10 cellular contexts compared by ENCODE assay signal in genomic region chr2:8633735-8634313, GRCh38. TPM values are rescaled to one million over a fixed set of nuclear protein-coding genes. Genes with fewer than 3 reads are reported as not detected.
DNase-seq lines count a peak whose midpoint lies in the region; ATAC-seq lines count a peak whose summit lies in the region.
"Had no signal": no experiment of that assay in that cellular context is flagged by ENCODE, and none has a peak within 500 bp of the region (broad histone marks: within the 10 kb centered on the region; RNA-seq: fewer than 3 reads in every experiment).

No MANE protein-coding gene starts in this region.

- no peak for ATAC-seq in central memory CD8-positive, alpha-beta T cell (replicated peaks; ENCODE audit: extremely low read depth, poor library complexity, severe bottlenecking)
- no peak for ATAC-seq in HG02763 (IDR thresholded peaks at IDR 0.05; ENCODE audit: unreplicated experiment)

- no peaks in the 10 kb centered on the region for H3K9me3 Mint-ChIP-seq in central memory CD8-positive, alpha-beta T cell
- H3K9me3 Mint-ChIP-seq: activated B cell treated with CpG ODN at 0.5 μM for 24 hours had no signal

- no peaks in the 10 kb centered on the region for H3K36me3 Mint-ChIP-seq in central memory CD8-positive, alpha-beta T cell (ENCODE audit: insufficient read depth)

- DNase-seq in AG20443 (ENCODE audit: low spot score) (peak; percentile 87), HT-29 (ENCODE audit: low spot score) (peak; percentile 62), myocyte (ENCODE audit: low read depth) (peak; percentile 54), superior temporal gyrus (ENCODE audit: extremely low spot score) (no peak), NCI-H226 (no peak)
- no peak for DNase-seq in central memory CD8-positive, alpha-beta T cell (ENCODE audit: low spot score in 2 of 2)
- DNase-seq in stimulated activated CD4-positive, alpha-beta T cell treated with anti-CD3 and anti-CD28 coated beads, Interleukin-4, amount 100 ng/mL, for 1 hour = no peak
- DNase-seq: activated B cell treated with CpG ODN at 0.5 μM for 24 hours, NCI-H524 had no signal

- H3K4me3 Mint-ChIP-seq in central memory CD8-positive, alpha-beta T cell = no peak overlapping the region
- H3K4me3 Mint-ChIP-seq: activated B cell treated with CpG ODN at 0.5 μM for 24 hours had no signal

- H3K27me3 Mint-ChIP-seq in central memory CD8-positive, alpha-beta T cell = no peaks in the 10 kb centered on the region

- H3K27ac Mint-ChIP-seq in central memory CD8-positive, alpha-beta T cell (ENCODE audit: low read depth) = peak overlapping the region; percentile 42
- H3K27ac Mint-ChIP-seq: activated B cell treated with CpG ODN at 0.5 μM for 24 hours had no signal

- H3K4me1 Mint-ChIP-seq in central memory CD8-positive, alpha-beta T cell = no peaks in the 10 kb centered on the region

RNA-seq across cellular contexts. Expression of gene ID2, which starts 48.0 kb away (rescaled TPM):
- total RNA-seq in HT-29 (2014; rRNA removed; shearing (Covaris generic)) = 152 and 161 TPM in 2 replicates
- 15.9 and 34.0 TPM in 2 replicates for total RNA-seq in myocyte
- polyA plus RNA-seq in myocyte (2012) = 33.0 TPM

Comparison
In these comparisons a context has a peak if more than half of its experiments do, and no peak if none do; other contexts are left out.
1. DNase-seq: peak in AG20443 (single experiment), HT-29 (single experiment) and myocyte (single experiment); none in central memory CD8-positive, alpha-beta T cell (0 of 2), stimulated activated CD4-positive, alpha-beta T cell treated with anti-CD3 and anti-CD28 coated beads, Interleukin-4, amount 100 ng/mL, for 1 hour (single experiment), superior temporal gyrus (single experiment) and NCI-H226 (single experiment).